8 cellular contexts compared by ENCODE assay signal in genomic region chr16:278863-279366, GRCh38. TPM values are rescaled to one million over a fixed set of nuclear protein-coding genes. Genes with fewer than 3 reads are reported as not detected.
DNase-seq lines count a peak whose midpoint lies in the region; ATAC-seq, FAIRE-seq and TF ChIP-seq lines count a peak whose summit lies in the region.

No MANE protein-coding gene starts in this region.

- H3K9me3 Mint-ChIP-seq in CD14-positive monocyte, result peaks cover 0 to 5% (median 4%) of the 10 kb centered on the region in 7 donors

- no peak for ATAC-seq in GM19463 (IDR thresholded peaks at IDR 0.05; ENCODE audit: unreplicated experiment)

- H3K27ac ChIP-seq in BLaER1 treated with 17β-estradiol and CSF1 and Interleukin-3, amounts not matched to agents 10 nM and 100 nM, result no peak overlapping the region

- TF ChIP-seq CTCF in CD14-positive monocyte (IDR thresholded peaks at IDR 0.05), result no peak

- peak overlapping the region in 6 of 11 experiments; percentile 1 to 28 (median 10); a peak in 7 of 22 replicates for H3K4me2 ChIP-seq in BLaER1 treated with 17β-estradiol and CSF1 and Interleukin-3, amounts not matched to agents 10 nM and 100 nM

- peaks cover 69 to 96% (median 85%) of the 10 kb centered on the region in 11 experiments for H3K27me3 ChIP-seq in BLaER1 treated with 17β-estradiol and CSF1 and Interleukin-3, amounts not matched to agents 10 nM and 100 nM

- no peak overlapping the region for H3K4me3 ChIP-seq in BLaER1 treated with 17β-estradiol and CSF1 and Interleukin-3, amounts not matched to agents 10 nM and 100 nM

- DNase-seq in GM18507 (ENCODE audit: extremely low spot score, insufficient read length, low read depth), result no peak
- DNase-seq in RKO (ENCODE audit: low spot score), result peak; percentile 53
- DNase-seq in dermis blood vessel endothelial cell, result peak; percentile 64
- DNase-seq in stimulated activated CD8-positive, alpha-beta memory T cell treated with anti-CD3 and anti-CD28 coated beads, Interleukin-4, amount 100 ng/mL, for 48 hours, result peak; percentile 43
- DNase-seq in CD14-positive monocyte (ENCODE audit: low spot score), result no peak
- DNase-seq in DMS114 treated with DMSO at 0.1 percent for 48 hours (lab: John Stamatoyannopoulos, UW; ENCODE audit: unreplicated experiment), result no peak

- intact Hi-C loops in CD14-positive monocyte (cut with micrococcal nuclease), result no loop called here

- no peaks in the 10 kb centered on the region for H3K36me3 ChIP-seq in BLaER1 treated with 17β-estradiol and CSF1 and Interleukin-3, amounts not matched to agents 10 nM and 100 nM

- peak overlapping the region in 1 of 2 donors; percentile 10 for H3K4me3 Mint-ChIP-seq in CD14-positive monocyte

- H3K27ac Mint-ChIP-seq in CD14-positive monocyte, result no peak overlapping the region

- no peaks in the 10 kb centered on the region for H3K9me3 ChIP-seq in BLaER1 treated with 17β-estradiol and CSF1 and Interleukin-3, amounts not matched to agents 10 nM and 100 nM (replicated peaks in 1 of 11)

- peaks cover 0 to 38% (median 0%) of the 10 kb centered on the region in 11 experiments; a peak in 8 of 22 replicates for H4K20me1 ChIP-seq in BLaER1 treated with 17β-estradiol and CSF1 and Interleukin-3, amounts not matched to agents 10 nM and 100 nM

- no peak overlapping the region for H3K9ac ChIP-seq in BLaER1 treated with 17β-estradiol and CSF1 and Interleukin-3, amounts not matched to agents 10 nM and 100 nM

- H3K4me1 ChIP-seq in BLaER1 treated with 17β-estradiol and CSF1 and Interleukin-3, amounts not matched to agents 10 nM and 100 nM, result peaks cover 0 to 32% (median 14%) of the 10 kb centered on the region in 10 experiments; a peak in 16 of 20 replicates

- peak; percentile 5 for FAIRE-seq in GM18507 (lab: Jason Lieb, UNC)

- H3K4me1 Mint-ChIP-seq in CD14-positive monocyte, result peaks cover 2% of the 10 kb centered on the region

- peaks cover 45 to 77% (median 69%) of the 10 kb centered on the region in 3 donors for H3K27me3 Mint-ChIP-seq in CD14-positive monocyte (ENCODE audit: low read depth in 3 of 3)

- H3K36me3 Mint-ChIP-seq in CD14-positive monocyte, result no peaks in the 10 kb centered on the region

RNA-seq across cellular contexts. Expression of gene ARHGDIG, which starts 1.5 kb away (rescaled TPM):
- total RNA-seq in dermis blood vessel endothelial cell, result 1.2 TPM in 1 of 2 replicates, not detected in the other
- not detected for polyA plus RNA-seq in CD14-positive monocyte

RNA-seq across cellular contexts. Expression of gene RGS11, which starts 3.2 kb away (rescaled TPM):
- total RNA-seq in dermis blood vessel endothelial cell, result 0.19 and 0.68 TPM in 2 replicates
- polyA plus RNA-seq in CD14-positive monocyte, result not detected

RNA-seq across cellular contexts. Expression of gene PDIA2, which starts 4.0 kb away (rescaled TPM):
- 0.34 TPM in 1 of 2 replicates, not detected in the other for total RNA-seq in dermis blood vessel endothelial cell
- not detected for polyA plus RNA-seq in CD14-positive monocyte

RNA-seq across cellular contexts. Expression of gene FAM234A, which starts 44.3 kb away (rescaled TPM):
- total RNA-seq in dermis blood vessel endothelial cell, result 59.2 and 76.1 TPM in 2 replicates
- polyA plus RNA-seq in CD14-positive monocyte, result 10 to 100 TPM; 22.5 to 25.1 TPM

RNA-seq across cellular contexts. Expression of gene LUC7L, which starts 49.7 kb away (rescaled TPM):
- 30.9 and 55.5 TPM in 2 replicates for total RNA-seq in dermis blood vessel endothelial cell
- 1 to 10 TPM; 4.0 to 4.6 TPM for polyA plus RNA-seq in CD14-positive monocyte

Comparison
In these comparisons a context has a peak if more than half of its experiments do, and no peak if none do; other contexts are left out.
1. DNase-seq: peak in RKO (single experiment), dermis blood vessel endothelial cell (single experiment) and stimulated activated CD8-positive, alpha-beta memory T cell treated with anti-CD3 and anti-CD28 coated beads, Interleukin-4, amount 100 ng/mL, for 48 hours (single experiment); none in GM18507 (single experiment), CD14-positive monocyte (single experiment) and DMS114 treated with DMSO at 0.1 percent for 48 hours (single experiment).